In genomic region chr17:80999224-81000088, GRCh38 we compare ENCODE assay signal across 31 cellular contexts. TPM values are rescaled to one million over a fixed set of nuclear protein-coding genes. Genes with fewer than 3 reads are reported as not detected.
A peak's percentile ranks its signal among the peaks of the same experiment; 100 is the strongest.
DNase-seq lines count a peak whose midpoint lies in the region; ATAC-seq, FAIRE-seq and TF ChIP-seq lines count a peak whose summit lies in the region.
"Had no signal": no experiment of that assay in that cellular context is flagged by ENCODE, and none has a peak within 500 bp of the region (broad histone marks: within the 10 kb centered on the region; RNA-seq: fewer than 3 reads in every experiment).

No MANE protein-coding gene starts in this region.

- H3K9me3 Mint-ChIP-seq in endothelial cell (ENCODE audit: unreplicated experiment), result no peaks in the 10 kb centered on the region
- H3K9me3 Mint-ChIP-seq in stimulated activated naive B cell treated with anti-CD40 and anti-IgM and Interleukin-4, amounts not matched to agents 10 μg/mL and 1 μg/mL and 100 μg/mL, for 72 hours, result no peaks in the 10 kb centered on the region
- H3K9me3 Mint-ChIP-seq: activated CD8-positive, alpha-beta T cell treated with anti-CD3 and anti-CD28 coated beads for 36 hours; activated T-helper 1 cell treated with anti-CD3 and anti-CD28 coated beads, Interleukin-12 subunit alpha, Interleukin-12 subunit beta, Interleukin-2, Interleukin-4 antibody, amounts not matched to agents 30 ng/mL and 10 ng/mL and 1 ng/mL, durations not matched to agents 14 hours and 24 hours and 36 hours; CD8-positive, alpha-beta memory T cell; HFFc6; memory B cell; T-helper 2 cell treated with Interferon-gamma antibody and Interleukin-4, amounts not matched to agents 5 μg/mL and 100 μg/mL, for 36 hours had no signal

- BruUV-seq in HepG2 (replicated peaks; lab: Mats Ljungman, UMichigan), result no TSS peak

- TF ChIP-seq POLR2A in HepG2 (IDR thresholded peaks at IDR 0.05; ENCODE audit: insufficient read depth in 1 of 2, low read depth in 2 of 2, low read length in 2 of 2), result no peak
- TF ChIP-seq POLR2A in right lobe of liver (IDR thresholded peaks at IDR 0.05), result no peak

- H3K27me3 ChIP-seq in HepG2 (ENCODE audit: control insufficient read depth in 1 of 2, insufficient read depth in 2 of 2, low read length in 2 of 2), result peaks cover 2 to 21% of the 10 kb centered on the region in 2 experiments; a peak in 4 of 5 replicates
- H3K27me3 ChIP-seq in right lobe of liver, result peaks cover 0 to 4% of the 10 kb centered on the region in 2 donors
- H3K27me3 ChIP-seq: thyroid gland, vagina had no signal

- no peak overlapping the region for H3K4me3 Mint-ChIP-seq in endothelial cell (ENCODE audit: unreplicated experiment)
- no peak overlapping the region for H3K4me3 Mint-ChIP-seq in stimulated activated naive B cell treated with anti-CD40 and anti-IgM and Interleukin-4, amounts not matched to agents 10 μg/mL and 1 μg/mL and 100 μg/mL, for 72 hours
- H3K4me3 Mint-ChIP-seq: activated CD8-positive, alpha-beta T cell treated with anti-CD3 and anti-CD28 coated beads for 36 hours; activated T-helper 1 cell treated with anti-CD3 and anti-CD28 coated beads, Interleukin-12 subunit alpha, Interleukin-12 subunit beta, Interleukin-2, Interleukin-4 antibody, amounts not matched to agents 30 ng/mL and 10 ng/mL and 1 ng/mL, durations not matched to agents 14 hours and 24 hours and 36 hours; CD8-positive, alpha-beta memory T cell; HFFc6; memory B cell; T-helper 2 cell treated with Interferon-gamma antibody and Interleukin-4, amounts not matched to agents 5 μg/mL and 100 μg/mL, for 36 hours had no signal

- in situ Hi-C loops in HepG2 (cut with HindIII; ENCODE audit: extremely low pct_ligation_motif_present, low pct_unique_long_range_greater_than_20kb), result no loop called here

- H3K4me3 ChIP-seq in HepG2 (replicated peaks in 1 of 3; ENCODE audit: insufficient read depth in 1 of 3, low read depth in 2 of 3, low read length in 3 of 3), result no peak overlapping the region
- no peak overlapping the region for H3K4me3 ChIP-seq in right lobe of liver
- H3K4me3 ChIP-seq: thyroid gland, vagina had no signal

- TF ChIP-seq EP300 in HepG2 (IDR thresholded peaks at IDR 0.05; ENCODE audit: low read depth in 2 of 2, low read length in 2 of 2) (no peak), HepG2 (CRISPR knock-in tag; IDR thresholded peaks at IDR 0.05; ENCODE audit: borderline replicate concordance) (no peak)

- no peak overlapping the region for H3K27ac Mint-ChIP-seq in endothelial cell (ENCODE audit: unreplicated experiment)
- no peak overlapping the region for H3K27ac Mint-ChIP-seq in stimulated activated naive B cell treated with anti-CD40 and anti-IgM and Interleukin-4, amounts not matched to agents 10 μg/mL and 1 μg/mL and 100 μg/mL, for 72 hours
- H3K27ac Mint-ChIP-seq: activated CD8-positive, alpha-beta T cell treated with anti-CD3 and anti-CD28 coated beads for 36 hours; activated T-helper 1 cell treated with anti-CD3 and anti-CD28 coated beads, Interleukin-12 subunit alpha, Interleukin-12 subunit beta, Interleukin-2, Interleukin-4 antibody, amounts not matched to agents 30 ng/mL and 10 ng/mL and 1 ng/mL, durations not matched to agents 14 hours and 24 hours and 36 hours; HFFc6; memory B cell; T-helper 2 cell treated with Interferon-gamma antibody and Interleukin-4, amounts not matched to agents 5 μg/mL and 100 μg/mL, for 36 hours had no signal

- peaks cover 20% of the 10 kb centered on the region for H3K36me3 Mint-ChIP-seq in endothelial cell (ENCODE audit: low read depth, unreplicated experiment)
- H3K36me3 Mint-ChIP-seq in stimulated activated naive B cell treated with anti-CD40 and anti-IgM and Interleukin-4, amounts not matched to agents 10 μg/mL and 1 μg/mL and 100 μg/mL, for 72 hours, result peaks cover 35 to 39% of the 10 kb centered on the region in 2 donors

- FAIRE-seq in HepG2 (lab: Jason Lieb, UNC), result no peak

- TF ChIP-seq RAD21 in HepG2 (CRISPR knock-in tag; IDR thresholded peaks at IDR 0.05), result no peak

- H4K20me1 ChIP-seq in HepG2 (ENCODE audit: insufficient read depth, low read length), result 0 out of 2 replicates have a peak, but pooled peaks cover 4% of the 10 kb centered on the region

- H3K4me2 ChIP-seq in HepG2 (ENCODE audit: low read depth, low read length), result no peak overlapping the region

- no peak for TF ChIP-seq CTCF in HepG2 (CRISPR knock-in tag; IDR thresholded peaks at IDR 0.05)
- TF ChIP-seq CTCF in right lobe of liver (IDR thresholded peaks at IDR 0.05), result no peak
- no peak for TF ChIP-seq CTCF in RWPE1 (conservative IDR thresholded peaks at IDR 0.05; ENCODE audit: low read depth)
- TF ChIP-seq CTCF in endothelial cell (IDR thresholded peaks at IDR 0.05; ENCODE audit: unreplicated experiment), result no peak

- H3K27ac ChIP-seq in HepG2 (ENCODE audit: extremely low read length, insufficient read depth, low read length) (no peak overlapping the region), right lobe of liver (no peak overlapping the region), RWPE1 (peak overlapping the region; percentile 75)
- H3K27ac ChIP-seq: brain microvascular endothelial cell, neutrophil, thyroid gland, vagina had no signal

- H3K27me3 Mint-ChIP-seq in endothelial cell (ENCODE audit: unreplicated experiment), result peaks cover 21% of the 10 kb centered on the region
- H3K27me3 Mint-ChIP-seq in stimulated activated naive B cell treated with anti-CD40 and anti-IgM and Interleukin-4, amounts not matched to agents 10 μg/mL and 1 μg/mL and 100 μg/mL, for 72 hours, result peaks cover 15 to 22% of the 10 kb centered on the region in 2 donors

- POLR2A ChIA-PET in HepG2 (lab: Yijun Ruan, JAX) (interaction anchor here (0.5 to 1.2 kb wide), 2 partner anchors 13 to 48 kb away, joined by 4 to 5 read pairs; no protein-coding TSS in a partner anchor), RWPE1 (lab: Yijun Ruan, JAX; ENCODE audit: low non-redundant PET) (interaction anchor here (0.6 kb wide), 1 partner anchor 76 kb away, joined by 3 read pairs; no protein-coding TSS in a partner anchor)

- H3K36me3 ChIP-seq in HepG2 (replicated peaks in 1 of 2; ENCODE audit: control insufficient read depth in 1 of 2, insufficient read depth in 2 of 2, low read length in 2 of 2) (peaks cover 30 to 47% of the 10 kb centered on the region in 2 experiments), right lobe of liver (peaks cover 0 to 40% (median 7%) of the 10 kb centered on the region in 4 donors)

- H3K4me1 ChIP-seq in HepG2 (ENCODE audit: insufficient read depth, low read length) (peaks cover 34% of the 10 kb centered on the region), right lobe of liver (peaks cover 0 to 37% (median 11%) of the 10 kb centered on the region in 4 donors)

- H2AFZ ChIP-seq in HepG2 (ENCODE audit: low read length), result no peak overlapping the region

- CTCF ChIA-PET in HepG2 (lab: Yijun Ruan, JAX; ENCODE audit: low intra/inter-chr PET ratio, low total read pairs) (no interaction called here), RWPE1 (lab: Yijun Ruan, JAX) (interaction anchor here (0.6 kb wide), 1 partner anchor 25 kb away, joined by 3 read pairs; no protein-coding TSS in a partner anchor)

- no peaks in the 10 kb centered on the region for H3K79me2 ChIP-seq in HepG2 (ENCODE audit: insufficient read depth, low read length)

- ATAC-seq in HepG2 (no peak), right lobe of liver (no peak)
- ATAC-seq in stimulated activated naive B cell treated with anti-CD40 and anti-IgM and Interleukin-4, amounts not matched to agents 10 μg/mL and 1 μg/mL and 100 μg/mL, for 72 hours (replicated peaks), result no peak
- ATAC-seq: activated CD8-positive, alpha-beta T cell treated with anti-CD3 and anti-CD28 coated beads for 36 hours; left colon; right cardiac atrium had no signal

- H3K9me3 ChIP-seq in HepG2 (ENCODE audit: low read length) (no peaks in the 10 kb centered on the region), right lobe of liver (no peaks in the 10 kb centered on the region)
- H3K9me3 ChIP-seq: neutrophil, thyroid gland, vagina had no signal

- WGBS in HepG2 (ENCODE audit: low lambda C conversion rate), result 96% methylated on average over 29 of the region's 50 CpGs
- WGBS in right lobe of liver (ENCODE audit: insufficient coverage, low coverage, low lambda C conversion rate, missing lambda C conversion rate), result 93% methylated on average over 3 of the region's 50 CpGs

- DNase-seq in HepG2 (ENCODE audit: low spot score) (no peak), right lobe of liver (no peak), RWPE1 (ENCODE audit: low spot score) (no peak), medulla oblongata (ENCODE audit: extremely low spot score) (peak; percentile 70), endothelial cell (ENCODE audit: low spot score) (no peak), NCI-H748 (lab: John Stamatoyannopoulos, UW; ENCODE audit: unreplicated experiment) (no peak), UCSD-AML1 (lab: John Stamatoyannopoulos, UW; ENCODE audit: unreplicated experiment) (no peak)
- DNase-seq in stimulated activated naive B cell treated with anti-CD40 and anti-IgM and Interleukin-4, amounts not matched to agents 10 μg/mL and 1 μg/mL and 100 μg/mL, for 72 hours, result no peak
- DNase-seq: activated CD8-positive, alpha-beta memory T cell treated with anti-CD3 and anti-CD28 coated beads, Interleukin-2, amount 50 U/mL, for 48 hours; activated CD8-positive, alpha-beta T cell treated with anti-CD3 and anti-CD28 coated beads for 36 hours; activated naive CD4-positive, alpha-beta T cell treated with anti-CD3 and anti-CD28 coated beads, Interleukin-2, amount 50 U/mL, for 16 hours; AML-193; brain microvascular endothelial cell; CD8-positive, alpha-beta memory T cell; cerebellar nuclear complex; effector CD4-positive, alpha-beta T cell; HFFc6; left colon; NCI-H1105; NCI-H187; NCI-H2171 treated with DMSO at 0.1 percent for 48 hours; NCI-H510A; NK-92 treated with Interleukin-12 subunit alpha and Interleukin-12 subunit beta, amount 100 ng/mL, for 24 hours; SHP77 treated with DMSO at 0.1 percent for 48 hours; thyroid gland had no signal

- no peak overlapping the region for H3K9ac ChIP-seq in HepG2 (ENCODE audit: insufficient read depth, low read depth, low read length)

- peaks cover 2% of the 10 kb centered on the region for H3K4me1 Mint-ChIP-seq in endothelial cell (ENCODE audit: unreplicated experiment)
- peaks cover 4 to 16% of the 10 kb centered on the region in 2 donors for H3K4me1 Mint-ChIP-seq in stimulated activated naive B cell treated with anti-CD40 and anti-IgM and Interleukin-4, amounts not matched to agents 10 μg/mL and 1 μg/mL and 100 μg/mL, for 72 hours
- H3K4me1 Mint-ChIP-seq: memory B cell had no signal

- intact Hi-C loops in HepG2 (cut with micrococcal nuclease; ENCODE audit: unreplicated experiment), result no loop called here
- intact Hi-C loops in right lobe of liver (cut with DNase I), result loop anchor here in 1 of 2 donors (10.0 kb wide), 1 partner anchor 105 kb away; no protein-coding TSS in a partner anchor

RNA-seq across cellular contexts. Expression of gene CHMP6, which starts 7.8 kb away (rescaled TPM):
- total RNA-seq in HepG2 (2016; rRNA removed; fragmentation: Illumina TruSeq; extraction: Trizol) (24.2 and 24.6 TPM in 2 replicates), right lobe of liver (10 to 100 TPM; 13.4 to 27.8 (median 15.6) TPM), endothelial cell (ENCODE audit: unreplicated experiment) (34.3 TPM)
- total RNA-seq in HepG2 (2016; cell fraction: cytosol; rRNA removed; fragmentation: Illumina TruSeq; extraction: Trizol; ENCODE audit: low read depth), result 5.9 and 6.6 TPM in 2 replicates
- total RNA-seq in HepG2 (2016; cell fraction: insoluble cytoplasmic fraction; rRNA removed; fragmentation: Illumina TruSeq; extraction: Trizol), result 24.5 and 25.5 TPM in 2 replicates
- total RNA-seq in HepG2 (2016; cell fraction: membrane; rRNA removed; fragmentation: Illumina TruSeq; extraction: Trizol), result 14.7 and 15.5 TPM in 2 replicates
- total RNA-seq in HepG2 (2016; cell fraction: nucleus; rRNA removed; fragmentation: Illumina TruSeq; extraction: Trizol), result 12.8 and 13.9 TPM in 2 replicates
- polyA plus RNA-seq in HepG2 (2011; rRNA removed), result 11.1 and 17.7 TPM in 2 replicates
- polyA plus RNA-seq in HepG2 (2011; cell fraction: cytosol; rRNA removed), result 14.2 and 21.6 TPM in 2 replicates
- 31.7 and 32.3 TPM in 2 replicates for polyA plus RNA-seq in HepG2 (2011; cell fraction: nucleus; rRNA removed)
- 10.1 and 14.6 TPM in 2 replicates for polyA plus RNA-seq in HepG2 (2012)
- polyA plus RNA-seq in HepG2 (2016; cell fraction: cytosol; fragmentation: Illumina TruSeq; extraction: Trizol; ENCODE audit: low read depth), result 8.4 and 9.7 TPM in 2 replicates
- polyA plus RNA-seq in HepG2 (2016; cell fraction: insoluble cytoplasmic fraction; fragmentation: Illumina TruSeq; extraction: Trizol; ENCODE audit: low read depth), result 42.4 and 45.1 TPM in 2 replicates
- 14.8 and 17.6 TPM in 2 replicates for polyA plus RNA-seq in HepG2 (2016; cell fraction: membrane; fragmentation: Illumina TruSeq; extraction: Trizol; ENCODE audit: low read depth)
- 34.7 and 37.8 TPM in 2 replicates for polyA plus RNA-seq in HepG2 (2016; cell fraction: nucleus; fragmentation: Illumina TruSeq; extraction: Trizol; ENCODE audit: insufficient read depth, low read depth)
- 6.7 and 18.8 TPM in 2 replicates for polyA minus RNA-seq in HepG2 (2011; rRNA and poly(A)+ RNA removed; ENCODE audit: low replicate concordance)
- polyA minus RNA-seq in HepG2 (2011; cell fraction: cytosol; rRNA and poly(A)+ RNA removed), result 8.2 and 11.1 TPM in 2 replicates
- 20.0 and 22.4 TPM in 2 replicates for polyA minus RNA-seq in HepG2 (2011; cell fraction: nucleus; rRNA and poly(A)+ RNA removed)

RNA-seq across cellular contexts. Expression of gene BAIAP2, which starts 35.5 kb away (rescaled TPM):
- total RNA-seq in HepG2 (2016; rRNA removed; fragmentation: Illumina TruSeq; extraction: Trizol) (16.3 and 22.5 TPM in 2 replicates), right lobe of liver (100 to 1,000 TPM in 1 of 6 experiments, 10 to 100 TPM in 5; 46.6 to 139 (median 63.3) TPM), endothelial cell (ENCODE audit: unreplicated experiment) (67.8 TPM)
- total RNA-seq in HepG2 (2016; cell fraction: cytosol; rRNA removed; fragmentation: Illumina TruSeq; extraction: Trizol; ENCODE audit: low read depth), result 8.5 and 9.9 TPM in 2 replicates
- 15.1 and 19.9 TPM in 2 replicates for total RNA-seq in HepG2 (2016; cell fraction: insoluble cytoplasmic fraction; rRNA removed; fragmentation: Illumina TruSeq; extraction: Trizol)
- 11.6 and 11.8 TPM in 2 replicates for total RNA-seq in HepG2 (2016; cell fraction: membrane; rRNA removed; fragmentation: Illumina TruSeq; extraction: Trizol)
- total RNA-seq in HepG2 (2016; cell fraction: nucleus; rRNA removed; fragmentation: Illumina TruSeq; extraction: Trizol), result 15.9 and 21.1 TPM in 2 replicates
- polyA plus RNA-seq in HepG2 (2011; rRNA removed), result 24.0 and 29.8 TPM in 2 replicates
- 14.8 and 22.5 TPM in 2 replicates for polyA plus RNA-seq in HepG2 (2011; cell fraction: cytosol; rRNA removed)
- polyA plus RNA-seq in HepG2 (2011; cell fraction: nucleus; rRNA removed), result 101 and 122 TPM in 2 replicates
- polyA plus RNA-seq in HepG2 (2012), result 34.4 and 34.9 TPM in 2 replicates
- polyA plus RNA-seq in HepG2 (2016; cell fraction: cytosol; fragmentation: Illumina TruSeq; extraction: Trizol; ENCODE audit: low read depth), result 3.9 and 4.4 TPM in 2 replicates
- 14.7 and 22.4 TPM in 2 replicates for polyA plus RNA-seq in HepG2 (2016; cell fraction: insoluble cytoplasmic fraction; fragmentation: Illumina TruSeq; extraction: Trizol; ENCODE audit: low read depth)
- 6.8 and 8.2 TPM in 2 replicates for polyA plus RNA-seq in HepG2 (2016; cell fraction: membrane; fragmentation: Illumina TruSeq; extraction: Trizol; ENCODE audit: low read depth)
- 38.9 and 40.0 TPM in 2 replicates for polyA plus RNA-seq in HepG2 (2016; cell fraction: nucleus; fragmentation: Illumina TruSeq; extraction: Trizol; ENCODE audit: insufficient read depth, low read depth)
- polyA minus RNA-seq in HepG2 (2011; rRNA and poly(A)+ RNA removed; ENCODE audit: low replicate concordance), result 6.9 and 34.6 TPM in 2 replicates
- polyA minus RNA-seq in HepG2 (2011; cell fraction: cytosol; rRNA and poly(A)+ RNA removed), result 19.5 and 20.5 TPM in 2 replicates
- 51.2 and 56.7 TPM in 2 replicates for polyA minus RNA-seq in HepG2 (2011; cell fraction: nucleus; rRNA and poly(A)+ RNA removed)
